ENCODE assay signal across 23 cellular contexts in the genomic region with DNA sequence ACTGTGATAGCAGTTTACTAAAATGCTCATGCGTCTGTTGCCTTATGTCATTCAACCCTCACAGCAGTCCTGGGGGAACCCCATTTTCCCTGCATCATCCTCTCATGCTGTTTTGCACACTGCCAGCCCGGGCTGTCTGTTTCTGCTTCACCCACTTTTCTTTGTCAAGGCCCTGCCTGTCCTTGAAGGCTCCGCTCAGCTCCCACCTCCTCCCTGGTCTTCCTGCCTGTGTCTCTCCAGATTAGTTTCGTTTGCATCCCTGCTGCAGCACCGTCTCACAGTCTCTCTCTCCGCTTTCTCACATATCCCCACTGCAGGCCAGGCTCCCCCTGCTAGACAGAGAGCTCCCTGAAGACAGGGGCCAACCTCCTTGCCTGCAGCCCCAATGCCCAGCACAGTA. TPM values are rescaled to one million over a fixed set of nuclear protein-coding genes. Genes with fewer than 3 reads are reported as not detected.
DNase-seq lines count a peak whose midpoint lies in the region; ATAC-seq and TF ChIP-seq lines count a peak whose summit lies in the region.
"Had no signal": no experiment of that assay in that cellular context is flagged by ENCODE, and none has a peak within 500 bp of the region (broad histone marks: within the 10 kb centered on the region; RNA-seq: fewer than 3 reads in every experiment).

No MANE protein-coding gene starts in this region.

- no peak for TF ChIP-seq CTCF in GM23338 (conservative IDR thresholded peaks at IDR 0.05; ENCODE audit: low read depth in 2 of 2)

- peak; percentile 32 for ATAC-seq in GM23338
- no peak for ATAC-seq in T-helper 17 cell
- ATAC-seq in HG02763 (IDR thresholded peaks at IDR 0.05; ENCODE audit: unreplicated experiment) = no peak
- no peak for ATAC-seq in HG03025 (IDR thresholded peaks at IDR 0.05; ENCODE audit: low FRiP score, unreplicated experiment)
- ATAC-seq: Right ventricle myocardium inferior, SK-N-SH treated with all-trans-retinoic acid at 6 μM for 48 hours had no signal

- no peaks in the 10 kb centered on the region for H4K20me1 ChIP-seq in GM23338 (replicated peaks; ENCODE audit: insufficient read depth)
- H4K20me1 ChIP-seq: BLaER1 had no signal

- DNase-seq in DMS79 treated with DMSO at 0.1 percent for 48 hours (lab: John Stamatoyannopoulos, UW) = peak; percentile 57
- DNase-seq in DMS79 (lab: John Stamatoyannopoulos, UW) = no peak
- no peak for DNase-seq in GM23338 (ENCODE audit: low spot score)
- DNase-seq in T-helper 17 cell = no peak
- DNase-seq in erythroblast (lab: John Stamatoyannopoulos, UW) = peak; percentile 23 to 36
- no peak for DNase-seq in NCI-H345 (lab: John Stamatoyannopoulos, UW)
- DNase-seq: H7; KG1; MG63; NCI-H1436 treated with DMSO at 0.1 percent for 48 hours; NCI-H187 treated with DMSO at 0.1 percent for 48 hours; NCI-H446 treated with DMSO at 0.1 percent for 48 hours; NCI-H526; NK-92 treated with Interleukin-12 subunit alpha and Interleukin-12 subunit beta, amount 100 ng/mL, for 24 hours; PC-3; SJCRH30; T-helper 2 cell had no signal

- H3K4me1 ChIP-seq in GM23338 (ENCODE audit: insufficient read depth) = no peaks in the 10 kb centered on the region; the same call in 1 of the 2 replicates

- no peaks in the 10 kb centered on the region for H3K36me3 ChIP-seq in GM23338 (ENCODE audit: insufficient read depth)
- H3K36me3 ChIP-seq: BLaER1, MG63, SJCRH30 had no signal

- H3K4me3 Mint-ChIP-seq in GM23338 (no peak overlapping the region), T-helper 17 cell (peak overlapping the region; percentile 77)
- H3K4me3 Mint-ChIP-seq: CD4-positive, CD25-positive, alpha-beta regulatory T cell had no signal

- H3K9me3 ChIP-seq in T-helper 17 cell (ENCODE audit: control insufficient read depth, low read length, poor library complexity, severe bottlenecking) = no peaks in the 10 kb centered on the region
- H3K9me3 ChIP-seq: BLaER1, MG63, SJCRH30 had no signal

- H3K9me2 ChIP-seq in GM23338 (ENCODE audit: insufficient read depth) = peaks cover 5% of the 10 kb centered on the region; the same call in 1 of the 2 replicates

- H3K4me3 ChIP-seq in GM23338 = no peak overlapping the region
- H3K4me3 ChIP-seq: BLaER1, MG63, SJCRH30 had no signal

- TF ChIP-seq POLR2A in erythroblast (IDR thresholded peaks at IDR 0.05; ENCODE audit: low read length) = no peak

- no peaks in the 10 kb centered on the region for H3K79me2 ChIP-seq in GM23338 (replicated peaks; ENCODE audit: insufficient read depth)

- H3F3A ChIP-seq in GM23338 (replicated peaks; ENCODE audit: low read depth) = no peaks in the 10 kb centered on the region

- H3K27me3 Mint-ChIP-seq in GM23338 (ENCODE audit: insufficient read depth, low read depth, poor library complexity) (peaks cover 15% of the 10 kb centered on the region), T-helper 17 cell (peaks cover 27% of the 10 kb centered on the region)

- H3K4me2 ChIP-seq in GM23338 = no peak overlapping the region
- H3K4me2 ChIP-seq: BLaER1 had no signal

- no peak overlapping the region for H3K27ac ChIP-seq in GM23338 (ENCODE audit: low read depth)
- H3K27ac ChIP-seq: BLaER1, SJCRH30 had no signal

- no peaks in the 10 kb centered on the region for H3K9me3 Mint-ChIP-seq in GM23338
- H3K9me3 Mint-ChIP-seq: CD4-positive, CD25-positive, alpha-beta regulatory T cell had no signal

- H3K27ac Mint-ChIP-seq in GM23338 (no peak overlapping the region), T-helper 17 cell (no peak overlapping the region)

- H3K36me3 Mint-ChIP-seq in GM23338 (ENCODE audit: low read depth) (no peaks in the 10 kb centered on the region), T-helper 17 cell (ENCODE audit: low read depth) (peaks cover 2% of the 10 kb centered on the region)
- H3K36me3 Mint-ChIP-seq: CD4-positive, CD25-positive, alpha-beta regulatory T cell had no signal

- H3K4me1 Mint-ChIP-seq in GM23338 (peaks cover 6% of the 10 kb centered on the region; the same call in 2 of the 3 replicates), T-helper 17 cell (peaks cover 25% of the 10 kb centered on the region)

- H2AFZ ChIP-seq in GM23338 = no peak overlapping the region

- H3K27me3 ChIP-seq in GM23338 (ENCODE audit: insufficient read depth) = no peaks in the 10 kb centered on the region
- H3K27me3 ChIP-seq: BLaER1, MG63, SJCRH30 had no signal

TF ChIP-seq in GM23338, 12 proteins besides CTCF, POLR2A, EP300 and RAD21:
- TF ChIP-seq POLR2AphosphoS5 (IDR thresholded peaks at IDR 0.05; ENCODE audit: low read depth) (no peak), STAT1 (IDR thresholded peaks at IDR 0.05; ENCODE audit: unreplicated experiment) (no peak)
- TF ChIP-seq, protein P1, sequence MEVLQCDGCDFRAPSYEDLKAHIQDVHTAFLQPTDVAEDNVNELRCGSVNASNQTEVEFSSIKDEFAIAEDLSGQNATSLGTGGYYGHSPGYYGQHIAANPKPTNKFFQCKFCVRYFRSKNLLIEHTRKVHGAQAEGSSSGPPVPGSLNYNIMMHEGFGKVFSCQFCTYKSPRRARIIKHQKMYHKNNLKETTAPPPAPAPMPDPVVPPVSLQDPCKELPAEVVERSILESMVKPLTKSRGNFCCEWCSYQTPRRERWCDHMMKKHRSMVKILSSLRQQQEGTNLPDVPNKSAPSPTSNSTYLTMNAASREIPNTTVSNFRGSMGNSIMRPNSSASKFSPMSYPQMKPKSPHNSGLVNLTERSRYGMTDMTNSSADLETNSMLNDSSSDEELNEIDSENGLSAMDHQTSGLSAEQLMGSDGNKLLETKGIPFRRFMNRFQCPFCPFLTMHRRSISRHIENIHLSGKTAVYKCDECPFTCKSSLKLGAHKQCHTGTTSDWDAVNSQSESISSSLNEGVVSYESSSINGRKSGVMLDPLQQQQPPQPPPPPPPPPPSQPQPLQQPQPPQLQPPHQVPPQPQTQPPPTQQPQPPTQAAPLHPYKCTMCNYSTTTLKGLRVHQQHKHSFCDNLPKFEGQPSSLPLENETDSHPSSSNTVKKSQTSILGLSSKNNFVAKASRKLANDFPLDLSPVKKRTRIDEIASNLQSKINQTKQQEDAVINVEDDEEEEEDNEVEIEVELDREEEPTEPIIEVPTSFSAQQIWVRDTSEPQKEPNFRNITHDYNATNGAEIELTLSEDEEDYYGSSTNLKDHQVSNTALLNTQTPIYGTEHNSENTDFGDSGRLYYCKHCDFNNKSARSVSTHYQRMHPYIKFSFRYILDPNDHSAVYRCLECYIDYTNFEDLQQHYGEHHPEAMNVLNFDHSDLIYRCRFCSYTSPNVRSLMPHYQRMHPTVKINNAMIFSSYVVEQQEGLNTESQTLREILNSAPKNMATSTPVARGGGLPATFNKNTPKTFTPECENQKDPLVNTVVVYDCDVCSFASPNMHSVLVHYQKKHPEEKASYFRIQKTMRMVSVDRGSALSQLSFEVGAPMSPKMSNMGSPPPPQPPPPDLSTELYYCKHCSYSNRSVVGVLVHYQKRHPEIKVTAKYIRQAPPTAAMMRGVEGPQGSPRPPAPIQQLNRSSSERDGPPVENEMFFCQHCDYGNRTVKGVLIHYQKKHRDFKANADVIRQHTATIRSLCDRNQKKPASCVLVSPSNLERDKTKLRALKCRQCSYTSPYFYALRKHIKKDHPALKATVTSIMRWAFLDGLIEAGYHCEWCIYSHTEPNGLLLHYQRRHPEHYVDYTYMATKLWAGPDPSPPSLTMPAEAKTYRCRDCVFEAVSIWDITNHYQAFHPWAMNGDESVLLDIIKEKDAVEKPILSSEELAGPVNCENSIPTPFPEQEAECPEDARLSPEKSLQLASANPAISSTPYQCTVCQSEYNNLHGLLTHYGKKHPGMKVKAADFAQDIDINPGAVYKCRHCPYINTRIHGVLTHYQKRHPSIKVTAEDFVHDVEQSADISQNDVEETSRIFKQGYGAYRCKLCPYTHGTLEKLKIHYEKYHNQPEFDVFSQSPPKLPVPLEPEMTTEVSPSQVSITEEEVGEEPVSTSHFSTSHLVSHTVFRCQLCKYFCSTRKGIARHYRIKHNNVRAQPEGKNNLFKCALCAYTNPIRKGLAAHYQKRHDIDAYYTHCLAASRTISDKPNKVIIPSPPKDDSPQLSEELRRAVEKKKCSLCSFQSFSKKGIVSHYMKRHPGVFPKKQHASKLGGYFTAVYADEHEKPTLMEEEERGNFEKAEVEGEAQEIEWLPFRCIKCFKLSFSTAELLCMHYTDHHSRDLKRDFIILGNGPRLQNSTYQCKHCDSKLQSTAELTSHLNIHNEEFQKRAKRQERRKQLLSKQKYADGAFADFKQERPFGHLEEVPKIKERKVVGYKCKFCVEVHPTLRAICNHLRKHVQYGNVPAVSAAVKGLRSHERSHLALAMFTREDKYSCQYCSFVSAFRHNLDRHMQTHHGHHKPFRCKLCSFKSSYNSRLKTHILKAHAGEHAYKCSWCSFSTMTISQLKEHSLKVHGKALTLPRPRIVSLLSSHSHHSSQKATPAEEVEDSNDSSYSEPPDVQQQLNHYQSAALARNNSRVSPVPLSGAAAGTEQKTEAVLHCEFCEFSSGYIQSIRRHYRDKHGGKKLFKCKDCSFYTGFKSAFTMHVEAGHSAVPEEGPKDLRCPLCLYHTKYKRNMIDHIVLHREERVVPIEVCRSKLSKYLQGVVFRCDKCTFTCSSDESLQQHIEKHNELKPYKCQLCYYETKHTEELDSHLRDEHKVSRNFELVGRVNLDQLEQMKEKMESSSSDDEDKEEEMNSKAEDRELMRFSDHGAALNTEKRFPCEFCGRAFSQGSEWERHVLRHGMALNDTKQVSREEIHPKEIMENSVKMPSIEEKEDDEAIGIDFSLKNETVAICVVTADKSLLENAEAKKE (CRISPR knock-in tag; IDR thresholded peaks at IDR 0.05) = no peak

RNA-seq across cellular contexts. Expression of gene SERPINH1, which starts 29.9 kb away (rescaled TPM):
- 1,217 and 1,375 TPM in 2 replicates for total RNA-seq in GM23338 (2014; rRNA removed; shearing (Covaris generic))
- polyA plus RNA-seq in GM23338 (2016; fragmentation: Nextera tagmentation; extraction: Ambion mirVana) = 238 and 269 TPM in 2 replicates
- total RNA-seq in T-helper 17 cell = 1 to 10 TPM; 3.5 to 3.6 TPM

Comparison
In these comparisons a context has a peak if more than half of its experiments do, and no peak if none do; other contexts are left out.
1. DNase-seq: peak in DMS79 treated with DMSO at 0.1 percent for 48 hours (single experiment) and erythroblast (2 of 2); none in DMS79 (single experiment), GM23338 (single experiment), T-helper 17 cell (0 of 3) and NCI-H345 (single experiment).
2. RNA of gene SERPINH1, which starts 29.9 kb away (total RNA-seq): 1,217 to 1,375 TPM in GM23338; 3.5 to 3.6 TPM in T-helper 17 cell; every median in the first group is over 100 times any median in the second.